13 cellular contexts compared by ENCODE assay signal in genomic region chr6:30990422-30991086, GRCh38. TPM values are rescaled to one million over a fixed set of nuclear protein-coding genes. Genes with fewer than 3 reads are reported as not detected.
DNase-seq lines count a peak whose midpoint lies in the region; ATAC-seq, FAIRE-seq and TF ChIP-seq lines count a peak whose summit lies in the region.
"Had no signal": no experiment of that assay in that cellular context is flagged by ENCODE, and none has a peak within 500 bp of the region (broad histone marks: within the 10 kb centered on the region; RNA-seq: fewer than 3 reads in every experiment).

No MANE protein-coding gene starts in this region.

- no peak overlapping the region for H3K4ac ChIP-seq in H1 (replicated peaks; ENCODE audit: insufficient read length, low read depth, low read length)

- H3K27ac ChIP-seq in H1 (ENCODE audit: low read depth, low read length) (no peak overlapping the region), GM23248 (no peak overlapping the region)
- H3K27ac ChIP-seq: ascending aorta, VCaP had no signal

- TF ChIP-seq RAD21 in H1 (IDR thresholded peaks at IDR 0.05 in 1 of 2, conservative IDR thresholded peaks at IDR 0.05 in 1 of 2; ENCODE audit: low read depth in 2 of 2, low read length in 2 of 2) = no peak

- H3K4me3 ChIP-seq in H1 (ENCODE audit: extremely low read depth in 1 of 4, insufficient read depth in 2 of 4, low read depth in 3 of 4, low read length in 4 of 4) (no peak overlapping the region), GM23248 (no peak overlapping the region)
- H3K4me3 ChIP-seq: ascending aorta had no signal

- CTCF ChIA-PET in T-cell (lab: Charles Lee) (interaction anchor here in 1 of 2 donors (0.6 kb wide), 1 partner anchor 58 kb away, joined by 6 read pairs; no protein-coding TSS in a partner anchor), H1 (lab: Charles Lee; ENCODE audit: partially characterized antibody) (interaction anchor here (1.0 to 1.5 kb wide), 5 partner anchors 9 to 80 kb away, joined by 3 to 6 read pairs (median 5); no protein-coding TSS in a partner anchor), MCF 10A (lab: Yijun Ruan, JAX) (interaction anchor here (1.0 to 1.4 kb wide), 3 partner anchors 31 to 77 kb away, joined by 3 to 4 read pairs (median 3); partner anchors contain the start of gene VARS2)

- H4K8ac ChIP-seq in H1 (ENCODE audit: extremely low read depth, insufficient read depth, low read length) = no peak overlapping the region

- H3K56ac ChIP-seq in H1 (replicated peaks; ENCODE audit: insufficient read length, low read depth, low read length) = no peak overlapping the region

- no TSS peak for BruUV-seq in MCF 10A (replicated peaks; lab: Mats Ljungman, UMichigan)

- peaks cover 0 to 2% (median 0%) of the 10 kb centered on the region in 4 experiments; a peak in 2 of 7 replicates for H3K4me1 ChIP-seq in H1 (replicated peaks in 1 of 4; ENCODE audit: control insufficient read depth in 3 of 4, insufficient read depth in 4 of 4, low read length in 3 of 4)
- H3K4me1 ChIP-seq in GM23248 (ENCODE audit: insufficient read depth) = no peaks in the 10 kb centered on the region
- H3K4me1 ChIP-seq: ascending aorta, BE2C had no signal

- no peak overlapping the region; the same call in 1 of the 2 replicates for H2BK15ac ChIP-seq in H1 (ENCODE audit: low read length)

- H3K14ac ChIP-seq in H1 (ENCODE audit: insufficient read length) = no peak overlapping the region

- no peak for TF ChIP-seq CTCF in H1 (IDR thresholded peaks at IDR 0.05; ENCODE audit: control extremely low read depth in 1 of 3, insufficient read depth in 1 of 3, low read depth in 1 of 3, low read length in 3 of 3)
- TF ChIP-seq CTCF in MCF 10A (IDR thresholded peaks at IDR 0.05; ENCODE audit: unreplicated experiment) = no peak

- H3K27ac Mint-ChIP-seq in T-cell (peak overlapping the region; percentile 50 to 81), MCF 10A (ENCODE audit: low read depth, unreplicated experiment) (no peak overlapping the region)

- H3K36me3 Mint-ChIP-seq in T-cell (no peaks in the 10 kb centered on the region), MCF 10A (ENCODE audit: insufficient read depth, unreplicated experiment) (no peaks in the 10 kb centered on the region)

- peak in 1 of 2 experiments; percentile 41; a peak in 1 of 3 replicates for TF ChIP-seq EP300 in H1 (IDR thresholded peaks at IDR 0.05; ENCODE audit: borderline replicate concordance in 1 of 2, low read depth in 2 of 2, low read length in 2 of 2)

- H2BK120ac ChIP-seq in H1 (replicated peaks; ENCODE audit: low read depth, low read length) = no peak overlapping the region

- H3K23ac ChIP-seq in H1 (ENCODE audit: insufficient read length) = no peak overlapping the region

- H3K79me1 ChIP-seq in H1 (ENCODE audit: low read depth, low read length) = no peaks in the 10 kb centered on the region

- H2BK20ac ChIP-seq in H1 (ENCODE audit: low read length) = no peak overlapping the region

- no peaks in the 10 kb centered on the region for H3K9me3 Mint-ChIP-seq in T-cell
- H3K9me3 Mint-ChIP-seq in MCF 10A (ENCODE audit: unreplicated experiment) = no peaks in the 10 kb centered on the region

- TF ChIP-seq POLR2A in H1 (IDR thresholded peaks at IDR 0.05; ENCODE audit: control extremely low read depth in 1 of 2, low read depth in 2 of 2, low read length in 2 of 2) = no peak

- H3K9me3 ChIP-seq in H1 (ENCODE audit: insufficient read depth in 2 of 2, low read depth in 1 of 2, low read length in 1 of 2) (peaks cover 0 to 2% of the 10 kb centered on the region in 2 experiments; a peak in 1 of 4 replicates), GM23248 (ENCODE audit: low read depth) (no peaks in the 10 kb centered on the region)
- H3K9me3 ChIP-seq: ascending aorta, BE2C had no signal

- no peak overlapping the region for H2BK5ac ChIP-seq in H1 (ENCODE audit: low read depth, low read length)

- no peak overlapping the region for H4K91ac ChIP-seq in H1 (replicated peaks; ENCODE audit: insufficient read length, low read length)

- peak overlapping the region in 1 of 2 experiments; percentile 18; a peak in 1 of 4 replicates for H3K4me2 ChIP-seq in H1 (ENCODE audit: insufficient read depth in 1 of 2, low read depth in 2 of 2, low read length in 2 of 2)
- H3K4me2 ChIP-seq in GM23248 (ENCODE audit: unreplicated experiment) = no peak overlapping the region

- H3K4me3 Mint-ChIP-seq in T-cell (peak overlapping the region; percentile 59 to 77 (median 64)), MCF 10A (ENCODE audit: unreplicated experiment) (no peak overlapping the region)

- H3K18ac ChIP-seq in H1 (ENCODE audit: extremely low read depth, low read length) = no peak overlapping the region

- H3K4me1 Mint-ChIP-seq in T-cell (peaks cover 11 to 14% (median 13%) of the 10 kb centered on the region in 3 donors), MCF 10A (ENCODE audit: insufficient read depth, unreplicated experiment) (no peaks in the 10 kb centered on the region)

- no peaks in the 10 kb centered on the region for H3K9me2 ChIP-seq in GM23248 (ENCODE audit: insufficient read depth)

- intact Hi-C loops in MCF 10A (cut with micrococcal nuclease) = no loop called here

- H2AK5ac ChIP-seq in H1 (ENCODE audit: low read depth, low read length) = no peak overlapping the region

- 80% methylated on average over 8 of the region's 8 CpGs; no CpG with 5 or more reads in 1 of the 2 experiments for WGBS in H1 (ENCODE audit: extremely low coverage in 1 of 2, insufficient coverage in 1 of 2, insufficient read length in 1 of 2, insufficient replicate concordance in 2 of 2, low coverage in 1 of 2, low lambda C conversion rate in 2 of 2, missing lambda C conversion rate in 1 of 2), 2 experiments
- WGBS in GM23248 (ENCODE audit: low coverage in 1 of 2, low lambda C conversion rate in 2 of 2, missing lambda C conversion rate in 2 of 2), 2 experiments = 69% methylated on average over 8 of the region's 8 CpGs

- DNase-seq in stimulated activated CD4-positive, alpha-beta T cell treated with anti-CD3 and anti-CD28 coated beads, Interleukin-12 subunit alpha, Interleukin-12 subunit beta, amount 100 ng/mL, for 4 hours = peak; percentile 6
- no peak for DNase-seq in stimulated activated CD4-positive, alpha-beta T cell treated with anti-CD3 and anti-CD28 coated beads, Interleukin-2, amount 100 ng/mL, for 48 hours
- peak in 17 of 34 experiments; percentile 2 to 34 (median 11) for DNase-seq in T-cell
- no peak for DNase-seq in H1 (ENCODE audit: low read depth in 1 of 2, low spot score in 2 of 2)
- DNase-seq in stromal cell of bone marrow (ENCODE audit: low read depth) = peak; percentile 22
- no peak for DNase-seq in MCF 10A (ENCODE audit: unreplicated experiment)
- no peak for DNase-seq in GM23248
- DNase-seq: BE2C, NCI-H1694 had no signal

- H3F3A ChIP-seq in GM23248 (ENCODE audit: insufficient read depth) = no peaks in the 10 kb centered on the region

- H3K23me2 ChIP-seq in H1 (ENCODE audit: low read depth, low read length) = no peaks in the 10 kb centered on the region

- ATAC-seq in T-cell (replicated peaks in 1 of 4) (peak; percentile 58 to 75 (median 68)), GM21390 (IDR thresholded peaks at IDR 0.05; ENCODE audit: unreplicated experiment) (no peak)

- H4K20me1 ChIP-seq in H1 (replicated peaks in 1 of 2; ENCODE audit: control insufficient read depth in 1 of 2, insufficient read depth in 2 of 2, low read length in 2 of 2) (no peaks in the 10 kb centered on the region), GM23248 (ENCODE audit: insufficient read depth) (no peaks in the 10 kb centered on the region)

- H2AFZ ChIP-seq in H1 (ENCODE audit: low read length) (0 out of 2 replicates have a peak overlapping the region, but pooled peaks have one; percentile 25), GM23248 (no peak overlapping the region)

- no peak overlapping the region for H4K5ac ChIP-seq in H1 (ENCODE audit: insufficient read length, low read depth, low read length)

- H3K27me3 Mint-ChIP-seq in T-cell = no peaks in the 10 kb centered on the region
- H3K27me3 Mint-ChIP-seq in MCF 10A (ENCODE audit: insufficient read depth, unreplicated experiment) = no peaks in the 10 kb centered on the region

- in situ Hi-C loops in GM23248 (cut with MboI) = no loop called here

- H3K79me2 ChIP-seq in H1 (ENCODE audit: control insufficient read depth in 1 of 2, insufficient read depth in 2 of 2, low read length in 2 of 2) = no peaks in the 10 kb centered on the region
- H3K79me2 ChIP-seq in GM23248 (ENCODE audit: insufficient read depth) = no peaks in the 10 kb centered on the region

- no peak for FAIRE-seq in H1 (lab: Jason Lieb, UNC)

- no peak overlapping the region for H2BK12ac ChIP-seq in H1 (ENCODE audit: low read depth, low read length)

- H3K9ac ChIP-seq in H1 (replicated peaks in 1 of 4; ENCODE audit: extremely low read depth in 1 of 4, low read depth in 3 of 4, low read length in 3 of 4) (no peak overlapping the region), GM23248 (no peak overlapping the region)

- H3K36me3 ChIP-seq in H1 (ENCODE audit: control insufficient read depth in 2 of 4, insufficient read depth in 4 of 4, low read length in 3 of 4) = no peaks in the 10 kb centered on the region
- no peaks in the 10 kb centered on the region for H3K36me3 ChIP-seq in GM23248 (ENCODE audit: low read depth)
- H3K36me3 ChIP-seq: ascending aorta, BE2C had no signal

- H3K27me3 ChIP-seq in H1 (replicated peaks in 1 of 4; ENCODE audit: control insufficient read depth in 3 of 4, extremely low read depth in 1 of 4, insufficient read depth in 3 of 4, low read length in 3 of 4) (no peaks in the 10 kb centered on the region), GM23248 (replicated peaks; ENCODE audit: insufficient read depth) (no peaks in the 10 kb centered on the region; the same call in 1 of the 2 replicates)
- H3K27me3 ChIP-seq: ascending aorta, BE2C had no signal

- POLR2A ChIA-PET in T-cell (lab: Charles Lee) = interaction anchor here in 1 of 2 donors (0.5 kb wide), 1 partner anchor 27 kb away, joined by 4 read pairs; no protein-coding TSS in a partner anchor
- POLR2A ChIA-PET in H1 (lab: Charles Lee; ENCODE audit: partially characterized antibody) = interaction anchor here (0.5 kb wide), 1 partner anchor 14 kb away, joined by 3 read pairs; no protein-coding TSS in a partner anchor
- POLR2A ChIA-PET in MCF 10A (lab: Yijun Ruan, JAX) = no interaction called here

RNA-seq across cellular contexts. Expression of gene MUC21, which starts 7.0 kb away (rescaled TPM):
- total RNA-seq in T-cell = not detected
- not detected in 2 replicates for total RNA-seq in H1 (2021; fragmentation: NEBNext Ultra II Directional; extraction: Animal tissue kit (Norgen Biotek cat#: 25700))
- polyA plus RNA-seq in H1 (2011; rRNA removed) = not detected in 2 replicates
- polyA plus RNA-seq in H1 (2011; cell fraction: cytosol; rRNA removed) = 0.04 TPM
- polyA plus RNA-seq in H1 (2011; cell fraction: nucleus; rRNA removed) = 0.06 TPM
- not detected in 4 replicates for polyA plus RNA-seq in H1 (2012, experiment 1 of 2)
- not detected for polyA plus RNA-seq in H1 (2012, experiment 2 of 2)
- polyA plus RNA-seq in H1 (2013, experiment 1 of 2) = not detected
- not detected for polyA plus RNA-seq in H1 (2013, experiment 2 of 2)
- polyA minus RNA-seq in H1 (2011; rRNA and poly(A)+ RNA removed) = not detected in 2 replicates
- polyA minus RNA-seq in H1 (2011; cell fraction: cytosol; rRNA and poly(A)+ RNA removed) = not detected
- polyA minus RNA-seq in H1 (2011; cell fraction: nucleus; rRNA and poly(A)+ RNA removed) = not detected
- not detected in 2 replicates for total RNA-seq in MCF 10A (2022)
- total RNA-seq in GM23248 (2014; rRNA removed; shearing (Covaris generic)) = not detected in 2 replicates
- polyA plus RNA-seq in GM23248 (2016; fragmentation: Nextera tagmentation; extraction: Ambion mirVana) = not detected in 2 replicates
- total RNA-seq: ascending aorta, skeletal muscle tissue had no signal

RNA-seq across cellular contexts. Expression of gene MUC22, which starts 19.7 kb away (rescaled TPM):
- total RNA-seq in T-cell = not detected
- total RNA-seq in H1 (2021; fragmentation: NEBNext Ultra II Directional; extraction: Animal tissue kit (Norgen Biotek cat#: 25700)) = not detected in 2 replicates
- 0.02 TPM in 1 of 2 replicates, not detected in the other for polyA plus RNA-seq in H1 (2011; rRNA removed)
- not detected for polyA plus RNA-seq in H1 (2011; cell fraction: cytosol; rRNA removed)
- polyA plus RNA-seq in H1 (2011; cell fraction: nucleus; rRNA removed) = 0.03 TPM
- not detected in 4 replicates for polyA plus RNA-seq in H1 (2012, experiment 1 of 2)
- not detected for polyA plus RNA-seq in H1 (2012, experiment 2 of 2)
- not detected for polyA plus RNA-seq in H1 (2013, experiment 1 of 2)
- not detected for polyA plus RNA-seq in H1 (2013, experiment 2 of 2)
- polyA minus RNA-seq in H1 (2011; rRNA and poly(A)+ RNA removed) = not detected in 2 replicates
- not detected for polyA minus RNA-seq in H1 (2011; cell fraction: cytosol; rRNA and poly(A)+ RNA removed)
- polyA minus RNA-seq in H1 (2011; cell fraction: nucleus; rRNA and poly(A)+ RNA removed) = 0.10 TPM
- not detected in 2 replicates for total RNA-seq in MCF 10A (2022)
- total RNA-seq in GM23248 (2014; rRNA removed; shearing (Covaris generic)) = not detected in 2 replicates
- not detected in 2 replicates for polyA plus RNA-seq in GM23248 (2016; fragmentation: Nextera tagmentation; extraction: Ambion mirVana)
- total RNA-seq: ascending aorta, skeletal muscle tissue had no signal

RNA-seq across cellular contexts. Expression of gene MUCL3, which starts 49.8 kb away (rescaled TPM):
- total RNA-seq in T-cell (under 1 TPM in 1 of 5 donors, not detected in 4; 0.09 TPM), MCF 10A (2022) (not detected in 2 replicates)
- 0.08 and 0.37 TPM in 2 replicates for total RNA-seq in H1 (2021; fragmentation: NEBNext Ultra II Directional; extraction: Animal tissue kit (Norgen Biotek cat#: 25700))
- polyA plus RNA-seq in H1 (2011; rRNA removed) (0.15 and 0.22 TPM in 2 replicates), GM23248 (2016; fragmentation: Nextera tagmentation; extraction: Ambion mirVana) (not detected in 2 replicates)
- 0.18 TPM for polyA plus RNA-seq in H1 (2011; cell fraction: cytosol; rRNA removed)
- 0.41 TPM for polyA plus RNA-seq in H1 (2011; cell fraction: nucleus; rRNA removed)
- 0.19 to 0.34 TPM (median 0.26 TPM) in 4 replicates for polyA plus RNA-seq in H1 (2012, experiment 1 of 2)
- not detected for polyA plus RNA-seq in H1 (2012, experiment 2 of 2)
- 0.59 TPM for polyA plus RNA-seq in H1 (2013, experiment 1 of 2)
- 0.50 TPM for polyA plus RNA-seq in H1 (2013, experiment 2 of 2)
- polyA minus RNA-seq in H1 (2011; rRNA and poly(A)+ RNA removed) = 0.10 and 0.13 TPM in 2 replicates
- not detected for polyA minus RNA-seq in H1 (2011; cell fraction: cytosol; rRNA and poly(A)+ RNA removed)
- polyA minus RNA-seq in H1 (2011; cell fraction: nucleus; rRNA and poly(A)+ RNA removed) = not detected
- total RNA-seq in GM23248 (2014; rRNA removed; shearing (Covaris generic)) = not detected in 2 replicates
- total RNA-seq: ascending aorta, skeletal muscle tissue had no signal

RNA-seq across cellular contexts. Expression of gene SFTA2, which starts 58.6 kb away (rescaled TPM):
- total RNA-seq in T-cell = under 1 TPM in 2 of 5 donors, not detected in 3; 0.51 to 0.67 TPM
- not detected in 2 replicates for total RNA-seq in H1 (2021; fragmentation: NEBNext Ultra II Directional; extraction: Animal tissue kit (Norgen Biotek cat#: 25700))
- polyA plus RNA-seq in H1 (2011; rRNA removed) = not detected in 2 replicates
- not detected for polyA plus RNA-seq in H1 (2011; cell fraction: cytosol; rRNA removed)
- polyA plus RNA-seq in H1 (2011; cell fraction: nucleus; rRNA removed) = not detected
- not detected in 4 replicates for polyA plus RNA-seq in H1 (2012, experiment 1 of 2)
- not detected for polyA plus RNA-seq in H1 (2012, experiment 2 of 2)
- polyA plus RNA-seq in H1 (2013, experiment 1 of 2) = not detected
- not detected for polyA plus RNA-seq in H1 (2013, experiment 2 of 2)
- polyA minus RNA-seq in H1 (2011; rRNA and poly(A)+ RNA removed) = not detected in 2 replicates
- not detected for polyA minus RNA-seq in H1 (2011; cell fraction: cytosol; rRNA and poly(A)+ RNA removed)
- not detected for polyA minus RNA-seq in H1 (2011; cell fraction: nucleus; rRNA and poly(A)+ RNA removed)
- total RNA-seq in MCF 10A (2022) = not detected in 2 replicates
- total RNA-seq in GM23248 (2014; rRNA removed; shearing (Covaris generic)) = not detected in 2 replicates
- not detected in 2 replicates for polyA plus RNA-seq in GM23248 (2016; fragmentation: Nextera tagmentation; extraction: Ambion mirVana)
- total RNA-seq: ascending aorta, skeletal muscle tissue had no signal

Comparison
In these comparisons a context has a peak if more than half of its experiments do, and no peak if none do; other contexts are left out.
1. DNase-seq: peak in stimulated activated CD4-positive, alpha-beta T cell treated with anti-CD3 and anti-CD28 coated beads, Interleukin-12 subunit alpha, Interleukin-12 subunit beta, amount 100 ng/mL, for 4 hours (single experiment) and stromal cell of bone marrow (single experiment); none in stimulated activated CD4-positive, alpha-beta T cell treated with anti-CD3 and anti-CD28 coated beads, Interleukin-2, amount 100 ng/mL, for 48 hours (0 of 2), H1 (0 of 2), MCF 10A (single experiment) and GM23248 (single experiment).